25 cellular contexts compared by ENCODE assay signal in genomic region chr6:13661647-13662046, GRCh38.
"Had no signal": no experiment of that assay in that cellular context is flagged by ENCODE, and none has a peak within 500 bp of the region (broad histone marks: within the 10 kb centered on the region; RNA-seq: fewer than 3 reads in every experiment).

No MANE protein-coding gene starts in this region.

- H3K27me3 Mint-ChIP-seq: activated B cell treated with CpG ODN at 0.5 μM for 24 hours had no signal

- H3K27me3 ChIP-seq: adrenal gland, ascending aorta, brain microvascular endothelial cell, esophagus muscularis mucosa, hepatocyte, neutrophil, ovary, upper lobe of right lung had no signal

- H3K27ac Mint-ChIP-seq: activated B cell treated with CpG ODN at 0.5 μM for 24 hours, nephron had no signal

- H3K9me3 ChIP-seq: adrenal gland, ascending aorta, esophagus muscularis mucosa, neutrophil, ovary, prostate gland, upper lobe of right lung had no signal

- H3K36me3 Mint-ChIP-seq: immature natural killer cell had no signal

- H3K9me3 Mint-ChIP-seq: activated B cell treated with CpG ODN at 0.5 μM for 24 hours; activated T-cell treated with anti-CD3 and anti-CD28 coated beads, Interleukin-2, amount 50 U/mL, for 4 hours; immature natural killer cell had no signal

- H3K4me3 ChIP-seq: adrenal gland, ascending aorta, esophagus muscularis mucosa, hepatocyte, lung, ovary, prostate gland, upper lobe of right lung had no signal

- H3K36me3 ChIP-seq: adrenal gland, ascending aorta, brain microvascular endothelial cell, esophagus muscularis mucosa, neutrophil, ovary, prostate gland, upper lobe of right lung had no signal

- DNase-seq: activated B cell treated with CpG ODN at 0.5 μM for 24 hours; activated CD4-positive, alpha-beta T cell treated with anti-CD3 and anti-CD28 coated beads for 4 hours; activated CD4-positive, alpha-beta T cell treated with anti-CD3 and anti-CD28 coated beads, Interleukin-2, amount 50 U/mL, for 48 hours; activated CD8-positive, alpha-beta memory T cell treated with anti-CD3 and anti-CD28 coated beads, Interleukin-2, amount 50 U/mL, for 48 hours; activated effector memory CD4-positive, alpha-beta T cell treated with anti-CD3 and anti-CD28 coated beads, Interleukin-2, amount 50 U/mL, for 16 hours; activated naive CD4-positive, alpha-beta T cell treated with anti-CD3 and anti-CD28 coated beads, Interleukin-2, amount 50 U/mL, for 16 hours; activated T-cell treated with anti-CD3 and anti-CD28 coated beads, Interleukin-2, amount 50 U/mL, for 4 hours; adrenal gland; brain microvascular endothelial cell; caudate nucleus; effector memory CD4-positive, alpha-beta T cell; glutamatergic neuron; immature natural killer cell; ovary; stimulated activated CD4-positive, alpha-beta T cell treated with anti-CD3 and anti-CD28 coated beads, Interleukin-4, amount 100 ng/mL, for 24 hours; stimulated activated naive CD4-positive, alpha-beta T cell treated with Interleukin-2 at 50 U/mL for 16 hours; T-helper 9 cell; upper lobe of right lung had no signal

- ATAC-seq: activated T-cell treated with anti-CD3 and anti-CD28 coated beads, Interleukin-2, amount 50 U/mL, for 4 hours; upper lobe of right lung had no signal

- H3K27ac ChIP-seq: adrenal gland, brain microvascular endothelial cell, esophagus muscularis mucosa, hepatocyte, ovary, prostate gland, upper lobe of right lung had no signal

- H3K4me3 Mint-ChIP-seq: activated B cell treated with CpG ODN at 0.5 μM for 24 hours; activated T-cell treated with anti-CD3 and anti-CD28 coated beads, Interleukin-2, amount 50 U/mL, for 4 hours; nephron had no signal

- H3K4me1 ChIP-seq: prostate gland had no signal
